In the genomic region with DNA sequence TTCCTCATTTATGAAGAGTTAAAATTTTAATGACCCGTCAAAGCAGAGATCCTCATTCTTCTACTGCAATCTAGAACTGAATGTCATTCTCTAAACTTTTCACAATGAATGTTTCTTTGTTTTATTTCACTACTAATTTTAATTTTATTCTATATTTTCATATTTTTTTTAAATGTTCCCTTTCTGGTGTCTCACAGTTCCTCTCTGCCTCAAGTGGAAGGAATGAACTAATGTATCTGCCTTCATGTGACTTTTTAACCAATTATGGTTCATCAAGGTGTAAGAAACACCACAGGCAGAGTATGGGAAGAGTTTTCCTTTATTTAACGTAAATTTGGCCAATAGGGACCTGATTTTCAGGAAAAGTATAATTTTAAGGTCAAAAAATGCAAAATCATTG, we compare ENCODE assay signal across 21 cellular contexts.
"Had no signal": no experiment of that assay in that cellular context is flagged by ENCODE, and none has a peak within 500 bp of the region (broad histone marks: within the 10 kb centered on the region; RNA-seq: fewer than 3 reads in every experiment).

No MANE protein-coding gene starts in this region.

- H3K27ac ChIP-seq: cardiac muscle cell, esophagus muscularis mucosa, gastrocnemius medialis, spleen, upper lobe of right lung had no signal

- H3K27me3 ChIP-seq: cardiac muscle cell, esophagus muscularis mucosa, gastrocnemius medialis, spleen, upper lobe of right lung had no signal

- H3K4me3 ChIP-seq: cardiac muscle cell, esophagus muscularis mucosa, gastrocnemius medialis, spleen, upper lobe of right lung had no signal

- H3K36me3 ChIP-seq: cardiac muscle cell, esophagus muscularis mucosa, gastrocnemius medialis, spleen, upper lobe of right lung had no signal

- H3K9me3 ChIP-seq: esophagus muscularis mucosa, gastrocnemius medialis, spleen, upper lobe of right lung had no signal

- ATAC-seq: gastrocnemius medialis, left ventricle myocardium superior, T-helper 17 cell, upper lobe of right lung had no signal

- H3K4me1 ChIP-seq: esophagus muscularis mucosa, gastrocnemius medialis, spleen, upper lobe of right lung had no signal

- DNase-seq: activated CD4-positive, alpha-beta T cell treated with anti-CD3 and anti-CD28 coated beads for 4 hours; activated CD4-positive, alpha-beta T cell treated with anti-CD3 and anti-CD28 coated beads, Interleukin-2, amount 50 U/mL, for 48 hours; activated CD4-positive, CD25-positive, alpha-beta regulatory T cell; activated naive CD4-positive, alpha-beta T cell treated with Interleukin-2 at 50 U/mL for 16 hours; activated naive CD8-positive, alpha-beta T cell treated with anti-CD3 and anti-CD28 coated beads for 36 hours; activated T-cell treated with anti-CD3 and anti-CD28 coated beads, Interleukin-2, amount 50 U/mL, for 48 hours; amygdala; effector CD4-positive, alpha-beta T cell; gastrocnemius medialis; head of caudate nucleus; hypothalamus; left ventricle myocardium superior; mammary epithelial cell; retina; spleen; stimulated activated CD4-positive, alpha-beta T cell treated with anti-CD3 and anti-CD28 coated beads, Interleukin-4, amount 100 ng/mL, for 1 hour; stimulated activated naive CD4-positive, alpha-beta T cell treated with Interleukin-2 at 50 U/mL for 16 hours; T-helper 17 cell; upper lobe of right lung had no signal
